In genomic region chr16:87316923-87317765, GRCh38 we compare ENCODE assay signal across 9 cellular contexts. TPM values are rescaled to one million over a fixed set of nuclear protein-coding genes. Genes with fewer than 3 reads are reported as not detected.
DNase-seq lines count a peak whose midpoint lies in the region; ATAC-seq, FAIRE-seq and TF ChIP-seq lines count a peak whose summit lies in the region.
"Had no signal": no experiment of that assay in that cellular context is flagged by ENCODE, and none has a peak within 500 bp of the region (broad histone marks: within the 10 kb centered on the region; RNA-seq: fewer than 3 reads in every experiment).

C16orf95 (minus strand) TSS chr16:87317392; CDS start chr16:87317242, 150 bp downstream.

- no peak for FAIRE-seq in small intestine (lab: Jason Lieb, UNC)
- FAIRE-seq: colon had no signal

- no peaks in the 10 kb centered on the region for H3K36me3 ChIP-seq in mammary epithelial cell (ENCODE audit: insufficient read depth, low read length)
- H3K36me3 ChIP-seq in small intestine (ENCODE audit: control insufficient read depth in 2 of 2, insufficient read depth in 2 of 2, low read length in 2 of 2) = no peaks in the 10 kb centered on the region

- H3K9me3 ChIP-seq in mammary epithelial cell (replicated peaks; ENCODE audit: insufficient read depth, low read length) (no peaks in the 10 kb centered on the region), small intestine (ENCODE audit: control insufficient read depth, low read depth) (no peaks in the 10 kb centered on the region)

- peaks cover 16% of the 10 kb centered on the region for H3K4me1 ChIP-seq in mammary epithelial cell (ENCODE audit: insufficient read depth, low read length)
- no peaks in the 10 kb centered on the region for H3K4me1 ChIP-seq in small intestine (ENCODE audit: control insufficient read depth in 2 of 2, insufficient read depth in 1 of 2, low read depth in 1 of 2, low read length in 1 of 2)

- DNase-seq in AG09319 (ENCODE audit: extremely low read depth, low read depth) = peak; percentile 88
- peak; percentile 63 for DNase-seq in NCI-H2196 treated with DMSO at 0.1 percent for 48 hours (lab: John Stamatoyannopoulos, UW; ENCODE audit: unreplicated experiment)
- peak; percentile 92 for DNase-seq in mammary epithelial cell
- DNase-seq in iPS-NIHi11 (ENCODE audit: low spot score) = peak; percentile 99
- peak; percentile 96 for DNase-seq in small intestine

- TF ChIP-seq CTCF in AG09319 (IDR thresholded peaks at IDR 0.05; ENCODE audit: low read depth, low read length) (peak; percentile 68), WI38 (IDR thresholded peaks at IDR 0.05; ENCODE audit: low read depth, low read length) (peak; percentile 54), mammary epithelial cell (conservative IDR thresholded peaks at IDR 0.05 in 1 of 2, IDR thresholded peaks at IDR 0.05 in 1 of 2; ENCODE audit: extremely low read depth in 1 of 2, insufficient read depth in 1 of 2, low read depth in 1 of 2, low read length in 2 of 2) (peak; percentile 57 to 74)

- peak within 1 kb of the TSS; percentile 97 for H3K9ac ChIP-seq in mammary epithelial cell (ENCODE audit: insufficient read depth, low read length)

- intact Hi-C loops in mammary epithelial cell (cut with micrococcal nuclease) = loop anchor here (1.0 to 5.0 kb wide), 3 partner anchors 77 to 320 kb away; no protein-coding TSS in a partner anchor

- H4K20me1 ChIP-seq in mammary epithelial cell (ENCODE audit: insufficient read depth, low read length) = no peaks in the 10 kb centered on the region

- H3K4me3 ChIP-seq in WI38 (ENCODE audit: low read depth, low read length) (peak within 1 kb of the TSS; percentile 95), mammary epithelial cell (replicated peaks in 1 of 3; ENCODE audit: insufficient read depth in 1 of 3, low read depth in 2 of 3, low read length in 3 of 3) (peak within 1 kb of the TSS; percentile 91 to 92 (median 92)), small intestine (ENCODE audit: low read depth in 1 of 2, low read length in 2 of 2) (peak within 1 kb of the TSS; percentile 83 to 94)

- CTCF ChIA-PET in mammary epithelial cell (lab: Charles Lee; ENCODE audit: low non-redundant PET) = interaction anchor here (0.5 kb wide), 1 partner anchor 10 kb away, joined by 3 read pairs; no protein-coding TSS in a partner anchor

- WGBS in mammary epithelial cell (ENCODE audit: low coverage, missing lambda C conversion rate) = 0% methylated on average over 15 of the region's 65 CpGs
- 0 to 1% (median 1%) methylated on average over 50 to 65 of the region's 65 CpGs for WGBS in small intestine, 3 donors

- H3K27ac ChIP-seq in mammary epithelial cell (ENCODE audit: insufficient read depth, low read depth, low read length) (peak within 1 kb of the TSS; percentile 92), small intestine (ENCODE audit: low read depth in 1 of 2, low read length in 1 of 2) (peak within 1 kb of the TSS; percentile 94 to 97)

- peak within 1 kb of the TSS; percentile 95 for H3K4me2 ChIP-seq in mammary epithelial cell (ENCODE audit: insufficient read depth, low read depth, low read length)

- dilution Hi-C loops in mammary epithelial cell (cut with HindIII; ENCODE audit: low sequenced_read_pairs) = no loop called here

- ATAC-seq in GM18909 (IDR thresholded peaks at IDR 0.05; ENCODE audit: poor library complexity, unreplicated experiment) (peak; percentile 88), HG03159 (IDR thresholded peaks at IDR 0.05; ENCODE audit: unreplicated experiment) (peak; percentile 93)

- BruUV-seq in mammary epithelial cell (replicated peaks; lab: Mats Ljungman, UMichigan) = TSS peak; percentile 38

- in situ Hi-C loops in mammary epithelial cell (cut with MboI; ENCODE audit: low sequenced_read_pairs in 2 of 2) = no loop called here

- H2AFZ ChIP-seq in mammary epithelial cell (ENCODE audit: low read depth, low read length) = peak within 1 kb of the TSS; percentile 94

- H3K27me3 ChIP-seq in mammary epithelial cell (ENCODE audit: insufficient read depth, low read length) (no peaks in the 10 kb centered on the region), small intestine (ENCODE audit: control insufficient read depth in 2 of 2, insufficient read depth in 2 of 2, low read length in 2 of 2) (no peaks in the 10 kb centered on the region)

- H3K79me2 ChIP-seq in mammary epithelial cell (ENCODE audit: insufficient read depth, low read length) = peaks cover 21% of the 10 kb centered on the region

RNA-seq across cellular contexts. Expression of gene C16orf95, which starts in this region (rescaled TPM):
- total RNA-seq in mammary epithelial cell = 1 to 10 TPM; 3.5 to 5.9 TPM
- 3.9 TPM for polyA plus RNA-seq in mammary epithelial cell
- not detected for polyA minus RNA-seq in mammary epithelial cell
- polyA plus RNA-seq in small intestine = 1 to 10 TPM; 2.2 to 4.8 (median 4.2) TPM

Comparison
In these comparisons a context has a peak if more than half of its experiments do, and no peak if none do; other contexts are left out.
1. Peak in every context shown above with its lines: DNase-seq, ATAC-seq, H3K4me3 ChIP-seq and H3K27ac ChIP-seq.